In genomic region chr13:79936368-79937136, GRCh38 we compare ENCODE assay signal across 8 cellular contexts.
DNase-seq lines count a peak whose midpoint lies in the region; ATAC-seq, FAIRE-seq and TF ChIP-seq lines count a peak whose summit lies in the region.

No MANE protein-coding gene starts in this region.

- no peaks in the 10 kb centered on the region for H3K36me3 ChIP-seq in kidney (ENCODE audit: control insufficient read depth in 1 of 2, insufficient read depth in 2 of 2, low read length in 2 of 2)
- no peaks in the 10 kb centered on the region for H3K36me3 ChIP-seq in spleen

- intact Hi-C loops in kidney (cut with DNase I), result no loop called here
- intact Hi-C loops in spleen (cut with DNase I; ENCODE audit: low total_unique reads), result no loop called here

- peaks cover 76% of the 10 kb centered on the region for H3K4me1 Mint-ChIP-seq in HFFc6 (ENCODE audit: low read depth)

- DNase-seq in HFFc6 (peak; percentile 100), caudate nucleus (lab: John Stamatoyannopoulos, UW) (peak in 57 of 61 donors; percentile 3 to 92 (median 70)), kidney (peak; percentile 10), spleen (no peak), GM12891 (ENCODE audit: insufficient read length, low spot score) (no peak), retina (no peak)
- DNase-seq in stimulated activated CD4-positive, alpha-beta T cell treated with anti-CD3 and anti-CD28 coated beads, Interleukin-4, amount 100 ng/mL, for 1 hour, result no peak

- peak overlapping the region; percentile 80 for H3K4me3 Mint-ChIP-seq in HFFc6

- TF ChIP-seq CTCF in HFFc6 (IDR thresholded peaks at IDR 0.05) (no peak), kidney (IDR thresholded peaks at IDR 0.05; ENCODE audit: borderline replicate concordance, extremely low read depth, insufficient read depth) (no peak), spleen (IDR thresholded peaks at IDR 0.05 in 8 of 11, conservative IDR thresholded peaks at IDR 0.05 in 3 of 11) (no peak)

- H3K9me3 ChIP-seq in kidney (ENCODE audit: control insufficient read depth in 1 of 2, low read length in 2 of 2), result no peaks in the 10 kb centered on the region
- no peaks in the 10 kb centered on the region for H3K9me3 ChIP-seq in spleen

- ATAC-seq in HG02884 (IDR thresholded peaks at IDR 0.05; ENCODE audit: unreplicated experiment), result no peak

- H3K27ac Mint-ChIP-seq in HFFc6, result peak overlapping the region; percentile 98

- TF ChIP-seq POLR2A in spleen (IDR thresholded peaks at IDR 0.05), result no peak
- no peak for TF ChIP-seq POLR2A in GM12891 (IDR thresholded peaks at IDR 0.05; ENCODE audit: low read depth, low read length)

- peak; percentile 85 for FAIRE-seq in kidney (lab: Jason Lieb, UNC)
- no peak for FAIRE-seq in GM12891 (lab: Jason Lieb, UNC)

- H3K4me3 ChIP-seq in kidney (ENCODE audit: low read length in 2 of 2) (no peak overlapping the region), spleen (no peak overlapping the region)

- H3K36me3 Mint-ChIP-seq in HFFc6 (ENCODE audit: low read depth), result peaks cover 4% of the 10 kb centered on the region

- peak overlapping the region in 1 of 2 donors; percentile 30 for H3K9ac ChIP-seq in kidney (ENCODE audit: low read length in 2 of 2)

- WGBS in spleen, 5 donors, result 72 to 89% (median 84%) methylated on average over 12 of the region's 12 CpGs

- no peaks in the 10 kb centered on the region; the same call in 1 of the 2 replicates for H3K27me3 Mint-ChIP-seq in HFFc6 (ENCODE audit: insufficient read depth)

- peaks cover 2 to 6% of the 10 kb centered on the region in 2 donors for H3K4me1 ChIP-seq in kidney (ENCODE audit: control insufficient read depth in 1 of 2, insufficient read depth in 1 of 2, low read depth in 1 of 2, low read length in 2 of 2)
- no peaks in the 10 kb centered on the region for H3K4me1 ChIP-seq in spleen

- no peaks in the 10 kb centered on the region for H3K27me3 ChIP-seq in spleen (replicated peaks in 1 of 7)

- no peaks in the 10 kb centered on the region for H3K9me3 Mint-ChIP-seq in HFFc6

- H3K27ac ChIP-seq in caudate nucleus (ENCODE audit: low read depth, low read length) (peak overlapping the region; percentile 96), kidney (ENCODE audit: low read depth in 2 of 2, low read length in 2 of 2) (peak overlapping the region; percentile 79 to 84), spleen (peak overlapping the region in 6 of 8 donors; percentile 13 to 54 (median 30))

TF ChIP-seq in GM12891, 5 proteins besides CTCF, POLR2A, EP300 and RAD21:
- TF ChIP-seq PAX5 (IDR thresholded peaks at IDR 0.05; ENCODE audit: insufficient read depth, low read length, severe bottlenecking) (no peak), TAF1 (IDR thresholded peaks at IDR 0.05; ENCODE audit: low read depth, low read length) (no peak), SPI1 (IDR thresholded peaks at IDR 0.05; ENCODE audit: low read depth, low read length) (no peak)

Comparison
In these comparisons a context has a peak if more than half of its experiments do, and no peak if none do; other contexts are left out.
1. DNase-seq: peak in HFFc6 (single experiment), caudate nucleus (57 of 61) and kidney (single experiment); none in spleen (single experiment), stimulated activated CD4-positive, alpha-beta T cell treated with anti-CD3 and anti-CD28 coated beads, Interleukin-4, amount 100 ng/mL, for 1 hour (single experiment), GM12891 (single experiment) and retina (single experiment).
2. H3K27ac ChIP-seq: peak in every context shown above with its lines; median percentile 96 in caudate nucleus; 82 in kidney; 30 in spleen.